ENCODE assay signal across 8 cellular contexts in genomic region chr3:141266797-141267555, GRCh38. TPM values are rescaled to one million over a fixed set of nuclear protein-coding genes. Genes with fewer than 3 reads are reported as not detected.
DNase-seq lines count a peak whose midpoint lies in the region; ATAC-seq and TF ChIP-seq lines count a peak whose summit lies in the region.

No MANE protein-coding gene starts in this region.

- H3K27me3 ChIP-seq in left ventricle myocardium inferior (ENCODE audit: low read depth) = no peaks in the 10 kb centered on the region
- no peaks in the 10 kb centered on the region for H3K27me3 ChIP-seq in SJCRH30

- DNase-seq in left ventricle myocardium inferior (no peak), cardiac septum (ENCODE audit: low spot score) (no peak), NAMALWA (ENCODE audit: low spot score) (peak; percentile 34), type B pancreatic cell (ENCODE audit: extremely low spot score, unreplicated experiment) (peak; percentile 40), SJCRH30 (no peak), AG08395 (ENCODE audit: low spot score) (no peak), NCI-H1105 (lab: John Stamatoyannopoulos, UW) (no peak)
- DNase-seq in activated naive CD8-positive, alpha-beta T cell treated with anti-CD3 and anti-CD28 coated beads, Interleukin-2, amount 50 U/mL, for 24 hours = peak; percentile 41

- intact Hi-C loops in left ventricle myocardium inferior (cut with micrococcal nuclease) = no loop called here
- intact Hi-C loops in cardiac septum (cut with DNase I) = no loop called here

- H3K9me3 Mint-ChIP-seq in activated naive CD8-positive, alpha-beta T cell treated with anti-CD3 and anti-CD28 coated beads, Interleukin-2, amount 50 U/mL, for 24 hours = no peaks in the 10 kb centered on the region
- H3K9me3 Mint-ChIP-seq in type B pancreatic cell = no peaks in the 10 kb centered on the region

- H3K4me3 ChIP-seq in left ventricle myocardium inferior (peak overlapping the region; percentile 46), SJCRH30 (no peak overlapping the region)

- H3K27ac Mint-ChIP-seq in activated naive CD8-positive, alpha-beta T cell treated with anti-CD3 and anti-CD28 coated beads, Interleukin-2, amount 50 U/mL, for 24 hours = peak overlapping the region; percentile 79
- no peak overlapping the region for H3K27ac Mint-ChIP-seq in type B pancreatic cell

- H3K36me3 ChIP-seq in left ventricle myocardium inferior (peaks cover 19% of the 10 kb centered on the region), SJCRH30 (no peaks in the 10 kb centered on the region)

- H3K4me1 Mint-ChIP-seq in activated naive CD8-positive, alpha-beta T cell treated with anti-CD3 and anti-CD28 coated beads, Interleukin-2, amount 50 U/mL, for 24 hours = peaks cover 34% of the 10 kb centered on the region
- H3K4me1 Mint-ChIP-seq in type B pancreatic cell (ENCODE audit: unreplicated experiment) = peaks cover 18% of the 10 kb centered on the region

- H3K9me3 ChIP-seq in left ventricle myocardium inferior (replicated peaks) (no peaks in the 10 kb centered on the region), SJCRH30 (replicated peaks) (no peaks in the 10 kb centered on the region)

- H3K4me1 ChIP-seq in left ventricle myocardium inferior (peaks cover 15% of the 10 kb centered on the region), SJCRH30 (no peaks in the 10 kb centered on the region)

- peak overlapping the region; percentile 78 for H3K4me3 Mint-ChIP-seq in activated naive CD8-positive, alpha-beta T cell treated with anti-CD3 and anti-CD28 coated beads, Interleukin-2, amount 50 U/mL, for 24 hours
- H3K4me3 Mint-ChIP-seq in type B pancreatic cell = no peak overlapping the region

- ATAC-seq in activated naive CD8-positive, alpha-beta T cell treated with anti-CD3 and anti-CD28 coated beads, Interleukin-2, amount 50 U/mL, for 24 hours = peak; percentile 73

- H3K27ac ChIP-seq in left ventricle myocardium inferior (replicated peaks) (no peak overlapping the region), SJCRH30 (no peak overlapping the region)

- TF ChIP-seq CTCF in left ventricle myocardium inferior (IDR thresholded peaks at IDR 0.05; ENCODE audit: borderline replicate concordance) (no peak), type B pancreatic cell (conservative IDR thresholded peaks at IDR 0.05) (no peak)

- H3K36me3 Mint-ChIP-seq in activated naive CD8-positive, alpha-beta T cell treated with anti-CD3 and anti-CD28 coated beads, Interleukin-2, amount 50 U/mL, for 24 hours (ENCODE audit: low read depth) = peaks cover 3% of the 10 kb centered on the region
- H3K36me3 Mint-ChIP-seq in type B pancreatic cell = peaks cover 10% of the 10 kb centered on the region

- no peaks in the 10 kb centered on the region for H3K27me3 Mint-ChIP-seq in activated naive CD8-positive, alpha-beta T cell treated with anti-CD3 and anti-CD28 coated beads, Interleukin-2, amount 50 U/mL, for 24 hours
- H3K27me3 Mint-ChIP-seq in type B pancreatic cell = no peaks in the 10 kb centered on the region

RNA-seq across cellular contexts. Expression of gene PXYLP1, which starts 35.4 kb away (rescaled TPM):
- total RNA-seq in left ventricle myocardium inferior = 25.6 TPM
- total RNA-seq in cardiac septum = 38.8 TPM
- 22.2 and 26.1 TPM in 2 replicates for total RNA-seq in type B pancreatic cell (ENCODE audit: low replicate concordance)
- total RNA-seq in SJCRH30 (2014; rRNA removed; shearing (Covaris generic)) = 21.4 and 24.9 TPM in 2 replicates

Comparison
In these comparisons a context has a peak if more than half of its experiments do, and no peak if none do; other contexts are left out.
1. DNase-seq: peak in NAMALWA (single experiment), activated naive CD8-positive, alpha-beta T cell treated with anti-CD3 and anti-CD28 coated beads, Interleukin-2, amount 50 U/mL, for 24 hours (single experiment) and type B pancreatic cell (single experiment); none in left ventricle myocardium inferior (single experiment), cardiac septum (single experiment), SJCRH30 (0 of 2), AG08395 (single experiment) and NCI-H1105 (single experiment).